ENCODE assay signal across 8 cellular contexts in genomic region chr4:37686373-37687174, GRCh38. TPM values are rescaled to one million over a fixed set of nuclear protein-coding genes. Genes with fewer than 3 reads are reported as not detected.
A peak's percentile ranks its signal among the peaks of the same experiment; 100 is the strongest.
DNase-seq lines count a peak whose midpoint lies in the region; ATAC-seq, FAIRE-seq and TF ChIP-seq lines count a peak whose summit lies in the region.

Gene RELL1, minus strand, starts transcription at chr4:37686376. Its CDS starts 89 bp downstream, at chr4:37686287.

- no peaks in the 10 kb centered on the region for H3K9me3 ChIP-seq in pancreas
- H3K9me3 ChIP-seq in thyroid gland, result no peaks in the 10 kb centered on the region

- DNase-seq in GM12865 (ENCODE audit: low read depth) (peak; percentile 100), NCI-H1436 treated with DMSO at 0.1 percent for 48 hours (lab: John Stamatoyannopoulos, UW) (peak; percentile 85), T-helper 1 cell (peak; percentile 93 to 100 (median 97)), Right ventricle myocardium superior (peak; percentile 100), pancreas (peak; percentile 99 to 100 (median 100)), thyroid gland (peak; percentile 99)

- H3K4me1 ChIP-seq in pancreas (peaks cover 0 to 21% (median 0%) of the 10 kb centered on the region in 3 donors), thyroid gland (peaks cover 20 to 33% of the 10 kb centered on the region in 2 donors)

- 0 to 1% (median 1%) methylated on average over 54 to 58 of the region's 58 CpGs for WGBS in adipose tissue, 3 donors
- 0 to 1% methylated on average over 40 to 58 of the region's 58 CpGs for WGBS in pancreas, 2 donors
- WGBS in thyroid gland, 2 donors, result 1 to 2% methylated on average over 40 to 41 of the region's 58 CpGs

- peak in 1 of 2 donors; percentile 2 for TF ChIP-seq POLR2A in thyroid gland (IDR thresholded peaks at IDR 0.05)

- H3K27me3 ChIP-seq in pancreas (no peaks in the 10 kb centered on the region), thyroid gland (no peaks in the 10 kb centered on the region)

- TF ChIP-seq CTCF in GM12865 (IDR thresholded peaks at IDR 0.05; ENCODE audit: insufficient read depth, low read depth, low read length, missing control alignments) (no peak), pancreas (IDR thresholded peaks at IDR 0.05) (no peak), thyroid gland (IDR thresholded peaks at IDR 0.05) (no peak)

- peak within 1 kb of the TSS; percentile 91 for H3K4me3 ChIP-seq in GM12865 (ENCODE audit: low read depth, low read length)
- H3K4me3 ChIP-seq in pancreas, result peak within 1 kb of the TSS; percentile 71 to 99 (median 84)
- H3K4me3 ChIP-seq in thyroid gland (replicated peaks in 1 of 3), result peak within 1 kb of the TSS; percentile 11 to 85 (median 74)

- no peaks in the 10 kb centered on the region for H3K36me3 ChIP-seq in pancreas
- peaks cover 0 to 3% of the 10 kb centered on the region in 2 donors for H3K36me3 ChIP-seq in thyroid gland

- intact Hi-C loops in Right ventricle myocardium superior (cut with DNase I) (loop anchor here (10.0 kb wide), 2 partner anchors 82 to 108 kb away; no protein-coding TSS in a partner anchor), pancreas (cut with DNase I) (no loop called here), thyroid gland (cut with DNase I) (loop anchor here (10.0 kb wide), 1 partner anchor 82 kb away; no protein-coding TSS in a partner anchor)

- FAIRE-seq in pancreas (lab: Jason Lieb, UNC), result peak; percentile 86

- ATAC-seq in HG02852 (IDR thresholded peaks at IDR 0.05; ENCODE audit: unreplicated experiment) (peak; percentile 79), Right ventricle myocardium superior (ENCODE audit: poor library complexity) (peak; percentile 96), pancreas (peak; percentile 91 to 96 (median 94))

- H3K27ac ChIP-seq in adipose tissue (ENCODE audit: low read depth, low read length), result peak within 1 kb of the TSS; percentile 92
- H3K27ac ChIP-seq in pancreas, result peak within 1 kb of the TSS; percentile 80 to 90 (median 85)
- peak within 1 kb of the TSS; percentile 82 to 94 (median 93) for H3K27ac ChIP-seq in thyroid gland

RNA-seq across cellular contexts. Expression of gene RELL1, which starts in this region (rescaled TPM):
- 1 to 10 TPM; 1.5 to 9.3 (median 5.3) TPM for polyA plus RNA-seq in adipose tissue
- 15.8 TPM for total RNA-seq in Right ventricle myocardium superior
- 10 to 100 TPM in 2 of 6 donors, 1 to 10 TPM in 4; 3.9 to 17.1 (median 5.0) TPM for total RNA-seq in pancreas
- polyA plus RNA-seq in pancreas, result 1 to 10 TPM in 1 of 2 donors, under 1 TPM in 1; 0.38 to 1.4 TPM
- 100 to 1,000 TPM; 105 to 123 (median 116) TPM for total RNA-seq in thyroid gland

Comparison
In these comparisons a context has a peak if more than half of its experiments do, and no peak if none do; other contexts are left out.
1. Peak in every context shown above with its lines: DNase-seq, ATAC-seq, H3K4me3 ChIP-seq and H3K27ac ChIP-seq.
2. intact Hi-C loops: an anchor here in Right ventricle myocardium superior (10.0 kb wide) and thyroid gland (10.0 kb wide); none called in pancreas.